In the genomic region with DNA sequence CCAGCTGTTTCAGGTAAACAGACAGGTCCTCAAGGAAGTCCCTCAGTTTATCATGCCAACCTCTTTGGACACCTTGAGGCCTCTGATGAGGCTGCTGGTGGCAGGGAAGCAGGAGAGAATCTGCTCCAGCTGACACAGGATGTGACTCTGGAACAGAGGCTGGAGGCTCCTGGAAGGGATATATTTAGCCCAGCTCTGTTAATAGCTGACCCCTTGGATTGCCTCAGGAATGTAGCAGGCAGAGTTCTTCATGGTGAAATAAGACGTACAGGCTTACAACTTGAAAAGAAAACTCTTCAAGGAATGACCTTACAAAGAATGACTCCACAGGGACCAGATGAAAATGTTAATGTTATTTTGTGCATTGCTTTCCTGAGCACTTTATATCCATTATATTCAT, we compare ENCODE assay signal across 10 cellular contexts.
A peak's percentile ranks its signal among the peaks of the same experiment; 100 is the strongest.
DNase-seq lines count a peak whose midpoint lies in the region; ATAC-seq and TF ChIP-seq lines count a peak whose summit lies in the region.
"Had no signal": no experiment of that assay in that cellular context is flagged by ENCODE, and none has a peak within 500 bp of the region (broad histone marks: within the 10 kb centered on the region; RNA-seq: fewer than 3 reads in every experiment).

No MANE protein-coding gene starts in this region.

- H3K9me3 ChIP-seq in adipocyte (ENCODE audit: control insufficient read depth, low read length) (no peaks in the 10 kb centered on the region), heart right ventricle (no peaks in the 10 kb centered on the region), Peyer's patch (no peaks in the 10 kb centered on the region)

- H3K4me1 Mint-ChIP-seq in activated CD4-positive, alpha-beta T cell treated with anti-CD3 and anti-CD28 coated beads for 36 hours: peaks cover 9% of the 10 kb centered on the region

- no peaks in the 10 kb centered on the region for H3K36me3 Mint-ChIP-seq in activated CD4-positive, alpha-beta T cell treated with anti-CD3 and anti-CD28 coated beads for 36 hours (ENCODE audit: low read depth)

- H3K36me3 ChIP-seq in adipocyte (ENCODE audit: control insufficient read depth, insufficient read depth, low read length, severe bottlenecking) (no peaks in the 10 kb centered on the region), heart right ventricle (no peaks in the 10 kb centered on the region), Peyer's patch (no peaks in the 10 kb centered on the region)

- TF ChIP-seq POLR2A in Peyer's patch (IDR thresholded peaks at IDR 0.05): no peak

- CTCF ChIA-PET in activated CD4-positive, alpha-beta T cell treated with anti-CD3 and anti-CD28 coated beads for 36 hours (lab: Charles Lee): interaction anchor here (0.5 to 1.9 kb wide), 21 partner anchors 8 to 1265 kb away, joined by 3 to 5 read pairs (median 3); partner anchors contain the start of gene MINDY2

- WGBS in heart right ventricle, 2 donors: 7 to 14% methylated on average over 1 of the region's 1 CpG

- POLR2A ChIA-PET in activated CD4-positive, alpha-beta T cell treated with anti-CD3 and anti-CD28 coated beads for 36 hours (lab: Charles Lee): no interaction called here

- H3K9me3 Mint-ChIP-seq in activated CD4-positive, alpha-beta T cell treated with anti-CD3 and anti-CD28 coated beads for 36 hours (ENCODE audit: low read depth): no peaks in the 10 kb centered on the region

- H3K4me1 ChIP-seq in adipocyte (ENCODE audit: control insufficient read depth, insufficient read depth, low read length): peaks cover 30% of the 10 kb centered on the region
- peaks cover 6 to 40% (median 30%) of the 10 kb centered on the region in 9 donors for H3K4me1 ChIP-seq in heart right ventricle
- no peaks in the 10 kb centered on the region for H3K4me1 ChIP-seq in Peyer's patch

- peak overlapping the region in 9 of 10 donors; percentile 18 to 78 (median 68) for H3K27ac ChIP-seq in heart right ventricle
- H3K27ac ChIP-seq in Peyer's patch: no peak overlapping the region

- H3K27me3 ChIP-seq in adipocyte (replicated peaks; ENCODE audit: control insufficient read depth, insufficient read depth, low read length) (no peaks in the 10 kb centered on the region), heart right ventricle (no peaks in the 10 kb centered on the region), Peyer's patch (no peaks in the 10 kb centered on the region)

- TF ChIP-seq CTCF in heart right ventricle (IDR thresholded peaks at IDR 0.05) (no peak), Peyer's patch (IDR thresholded peaks at IDR 0.05) (no peak)

- peak; percentile 66 to 92 (median 84) for ATAC-seq in heart right ventricle
- no peak for ATAC-seq in activated CD4-positive, alpha-beta T cell treated with anti-CD3 and anti-CD28 coated beads for 36 hours

- DNase-seq in GM04504 (ENCODE audit: low read depth) (peak; percentile 51), adipocyte (ENCODE audit: low read depth) (peak; percentile 77), heart right ventricle (peak in 1 of 2 donors; percentile 39), renal cortical epithelial cell (ENCODE audit: low read depth) (peak; percentile 95), Peyer's patch (no peak), HuH-7.5 (ENCODE audit: low spot score) (no peak), 8988T (no peak)
- no peak for DNase-seq in activated CD4-positive, alpha-beta T cell treated with anti-CD3 and anti-CD28 coated beads for 36 hours
- DNase-seq: activated gamma-delta T cell, NCI-H2171 treated with DMSO at 0.1 percent for 48 hours had no signal

- no peak overlapping the region for H3K4me3 ChIP-seq in adipocyte (ENCODE audit: low read length)
- H3K4me3 ChIP-seq in heart right ventricle: peak overlapping the region in 1 of 10 donors; percentile 10
- no peak overlapping the region for H3K4me3 ChIP-seq in Peyer's patch

- peak overlapping the region; percentile 43 for H3K9ac ChIP-seq in adipocyte (ENCODE audit: low read length)

- H3K27me3 Mint-ChIP-seq in activated CD4-positive, alpha-beta T cell treated with anti-CD3 and anti-CD28 coated beads for 36 hours: peaks cover 2% of the 10 kb centered on the region

- H3K4me3 Mint-ChIP-seq in activated CD4-positive, alpha-beta T cell treated with anti-CD3 and anti-CD28 coated beads for 36 hours: no peak overlapping the region

- no peak overlapping the region for H3K27ac Mint-ChIP-seq in activated CD4-positive, alpha-beta T cell treated with anti-CD3 and anti-CD28 coated beads for 36 hours

- intact Hi-C loops in heart right ventricle (cut with DNase I): loop anchor here in 7 of 10 donors (5.0 to 10.0 kb wide), 5 partner anchors 434 to 1266 kb away; no protein-coding TSS in a partner anchor
- intact Hi-C loops in activated CD4-positive, alpha-beta T cell treated with anti-CD3 and anti-CD28 coated beads for 36 hours (cut with DNase I, micrococcal nuclease): loop anchor here in 1 of 2 experiments (5.0 kb wide), 1 partner anchor 1264 kb away; no protein-coding TSS in a partner anchor

Comparison
In these comparisons a context has a peak if more than half of its experiments do, and no peak if none do; other contexts are left out.
1. DNase-seq: peak in GM04504 (single experiment), adipocyte (single experiment) and renal cortical epithelial cell (single experiment); none in activated CD4-positive, alpha-beta T cell treated with anti-CD3 and anti-CD28 coated beads for 36 hours (single experiment), Peyer's patch (0 of 3), HuH-7.5 (single experiment) and 8988T (single experiment).
2. H3K27ac ChIP-seq: peak in heart right ventricle (9 of 10); none in Peyer's patch (0 of 4).